ENCODE assay signal across 2 cellular contexts in the genomic region with DNA sequence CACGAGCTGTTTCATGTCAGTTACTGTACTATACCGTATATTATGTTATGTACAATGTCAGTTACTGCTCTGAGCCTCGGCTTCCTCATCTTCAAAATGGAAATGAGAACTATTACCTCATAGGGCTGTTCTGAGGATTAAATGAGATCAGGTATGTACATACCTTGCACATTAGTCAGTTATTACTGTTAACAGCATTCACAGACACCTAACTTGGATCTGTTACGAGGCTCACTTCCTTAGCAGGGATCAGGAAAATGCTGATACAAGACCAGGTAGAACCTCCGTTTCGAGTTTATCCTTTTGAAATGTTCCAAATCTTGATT.
TF ChIP-seq lines count a peak whose summit lies in the region.

No MANE protein-coding gene starts in this region.

TF ChIP-seq in A549, 52 proteins besides CTCF, POLR2A, EP300 and RAD21:
- TF ChIP-seq MYC (IDR thresholded peaks at IDR 0.05; ENCODE audit: borderline replicate concordance, low read length): no peak
- no peak for TF ChIP-seq RNF2 (IDR thresholded peaks at IDR 0.05; ENCODE audit: borderline replicate concordance, low read depth)
- TF ChIP-seq REST (IDR thresholded peaks at IDR 0.05): no peak
- no peak for TF ChIP-seq BHLHE40 (IDR thresholded peaks at IDR 0.05; ENCODE audit: low read depth, low read length)

TF ChIP-seq in GM12878, 131 proteins besides CTCF, POLR2A, EP300 and RAD21:
- TF ChIP-seq ZNF274 (IDR thresholded peaks at IDR 0.05; ENCODE audit: insufficient read depth, insufficient read length): no peak
- no peak for TF ChIP-seq SMAD5 (IDR thresholded peaks at IDR 0.05; ENCODE audit: low read depth)
- TF ChIP-seq BRCA1 (IDR thresholded peaks at IDR 0.05; ENCODE audit: low read depth, low read length): no peak
- TF ChIP-seq, protein P1, sequence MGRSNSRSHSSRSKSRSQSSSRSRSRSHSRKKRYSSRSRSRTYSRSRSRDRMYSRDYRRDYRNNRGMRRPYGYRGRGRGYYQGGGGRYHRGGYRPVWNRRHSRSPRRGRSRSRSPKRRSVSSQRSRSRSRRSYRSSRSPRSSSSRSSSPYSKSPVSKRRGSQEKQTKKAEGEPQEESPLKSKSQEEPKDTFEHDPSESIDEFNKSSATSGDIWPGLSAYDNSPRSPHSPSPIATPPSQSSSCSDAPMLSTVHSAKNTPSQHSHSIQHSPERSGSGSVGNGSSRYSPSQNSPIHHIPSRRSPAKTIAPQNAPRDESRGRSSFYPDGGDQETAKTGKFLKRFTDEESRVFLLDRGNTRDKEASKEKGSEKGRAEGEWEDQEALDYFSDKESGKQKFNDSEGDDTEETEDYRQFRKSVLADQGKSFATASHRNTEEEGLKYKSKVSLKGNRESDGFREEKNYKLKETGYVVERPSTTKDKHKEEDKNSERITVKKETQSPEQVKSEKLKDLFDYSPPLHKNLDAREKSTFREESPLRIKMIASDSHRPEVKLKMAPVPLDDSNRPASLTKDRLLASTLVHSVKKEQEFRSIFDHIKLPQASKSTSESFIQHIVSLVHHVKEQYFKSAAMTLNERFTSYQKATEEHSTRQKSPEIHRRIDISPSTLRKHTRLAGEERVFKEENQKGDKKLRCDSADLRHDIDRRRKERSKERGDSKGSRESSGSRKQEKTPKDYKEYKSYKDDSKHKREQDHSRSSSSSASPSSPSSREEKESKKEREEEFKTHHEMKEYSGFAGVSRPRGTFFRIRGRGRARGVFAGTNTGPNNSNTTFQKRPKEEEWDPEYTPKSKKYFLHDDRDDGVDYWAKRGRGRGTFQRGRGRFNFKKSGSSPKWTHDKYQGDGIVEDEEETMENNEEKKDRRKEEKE (IDR thresholded peaks at IDR 0.05): no peak
- no peak for TF ChIP-seq MTA2 (IDR thresholded peaks at IDR 0.05; ENCODE audit: low read depth)
- TF ChIP-seq ZNF384 (IDR thresholded peaks at IDR 0.05; ENCODE audit: borderline replicate concordance, low read depth, low read length): no peak
- TF ChIP-seq HCFC1 (IDR thresholded peaks at IDR 0.05; ENCODE audit: low read length): no peak
- TF ChIP-seq USF2 (IDR thresholded peaks at IDR 0.05; ENCODE audit: borderline replicate concordance, low read depth, low read length): no peak
- no peak for TF ChIP-seq REST (IDR thresholded peaks at IDR 0.05; ENCODE audit: low read depth, low read length)
- TF ChIP-seq RELA (IDR thresholded peaks at IDR 0.05; ENCODE audit: borderline replicate concordance, partially characterized antibody): no peak
- no peak for TF ChIP-seq JUND (IDR thresholded peaks at IDR 0.05; ENCODE audit: low read depth, low read length)
- no peak for TF ChIP-seq EED (IDR thresholded peaks at IDR 0.05; ENCODE audit: low read depth)
- no peak for TF ChIP-seq ZNF622 (IDR thresholded peaks at IDR 0.05)
- no peak for TF ChIP-seq SRF (IDR thresholded peaks at IDR 0.05; ENCODE audit: low read depth in 2 of 2, low read length in 2 of 2)
